In genomic region chr9:98482248-98482647, GRCh38 we compare ENCODE assay signal across 14 cellular contexts.
"Had no signal": no experiment of that assay in that cellular context is flagged by ENCODE, and none has a peak within 500 bp of the region (broad histone marks: within the 10 kb centered on the region; RNA-seq: fewer than 3 reads in every experiment).

No MANE protein-coding gene starts in this region.

- H3K27me3 ChIP-seq: vagina had no signal

- H3K27ac ChIP-seq: epithelial cell of prostate, skin epidermis, tibial artery, vagina had no signal

- ATAC-seq: activated T-helper 17 cell treated with anti-CD3 and anti-CD28 coated beads, Interleukin-2, amount 50 U/mL, for 72 hours; effector memory CD8-positive, alpha-beta T cell; left colon had no signal

- H3K4me1 ChIP-seq: tibial artery, vagina had no signal

- DNase-seq: activated B cell treated with CpG ODN at 0.5 μM for 24 hours; activated CD4-positive, alpha-beta T cell treated with anti-CD3 and anti-CD28 coated beads, Interleukin-2, amount 10 ng/mL, durations not matched to agents 7 days and 5 days; activated CD8-positive, alpha-beta memory T cell treated with anti-CD3 and anti-CD28 coated beads for 24 hours; activated naive CD4-positive, alpha-beta T cell treated with anti-CD3 and anti-CD28 coated beads for 36 hours; activated T-cell treated with anti-CD3 and anti-CD28 coated beads for 4 hours; effector memory CD8-positive, alpha-beta T cell; left colon; naive B cell; posterior cingulate gyrus; tibial artery had no signal

- H3K4me3 ChIP-seq: skin epidermis, tibial artery, vagina had no signal

- H3K9me3 ChIP-seq: tibial artery, vagina had no signal

- H3K36me3 ChIP-seq: tibial artery, vagina had no signal
